In genomic region chr20:839015-839414, GRCh38 we compare ENCODE assay signal across 1 cellular context.
TF ChIP-seq lines count a peak whose summit lies in the region.

No MANE protein-coding gene starts in this region.

TF ChIP-seq in GM23338, 12 proteins besides CTCF, POLR2A, EP300 and RAD21:
- TF ChIP-seq ZNF114 (CRISPR knock-in tag; IDR thresholded peaks at IDR 0.05) (no peak), ZNF331 (CRISPR knock-in tag; IDR thresholded peaks at IDR 0.05; ENCODE audit: low read depth) (no peak), EZH2phosphoT487 (IDR thresholded peaks at IDR 0.05; ENCODE audit: unreplicated experiment) (no peak)
